1 cellular context compared by ENCODE assay signal in genomic region chr17:42361781-42362186, GRCh38.
TF ChIP-seq lines count a peak whose summit lies in the region.

No MANE protein-coding gene starts in this region.

TF ChIP-seq in A549, 52 proteins besides CTCF, POLR2A, EP300 and RAD21 (continued from another document):
- no peak for TF ChIP-seq REST (IDR thresholded peaks at IDR 0.05)
